8 cellular contexts compared by ENCODE assay signal in genomic region chr19:48332351-48332661, GRCh38. TPM values are rescaled to one million over a fixed set of nuclear protein-coding genes. Genes with fewer than 3 reads are reported as not detected.
A peak's percentile ranks its signal among the peaks of the same experiment; 100 is the strongest.
DNase-seq lines count a peak whose midpoint lies in the region; ATAC-seq, FAIRE-seq and TF ChIP-seq lines count a peak whose summit lies in the region.

No MANE protein-coding gene starts in this region.

- peak overlapping the region in 1 of 2 experiments; percentile 45 for H2BK12ac ChIP-seq in mesenchymal stem cell (ENCODE audit: low read length in 2 of 2)

- H4K20me1 ChIP-seq in GM12878 (ENCODE audit: control insufficient read depth, insufficient read depth) = no peaks in the 10 kb centered on the region

- SMC1A ChIA-PET in GM12878 (lab: Charles Lee; ENCODE audit: uncharacterized antibody, unreplicated experiment) = interaction anchor here (0.6 to 6.2 kb wide), 12 partner anchors 13 to 210 kb away, joined by 3 to 223 read pairs (median 4); partner anchors contain the start of genes EMP3, KDELR1, SYNGR4 and TMEM143

- FAIRE-seq in GM12878 (lab: Jason Lieb, UNC) = no peak

- H3K14ac ChIP-seq in mesenchymal stem cell (ENCODE audit: low read length in 2 of 2) = no peak overlapping the region

- intact Hi-C loops in activated naive CD4-positive, alpha-beta T cell treated with anti-CD3 and anti-CD28 coated beads for 36 hours (cut with micrococcal nuclease) = loop anchor here (2.0 to 5.0 kb wide), 3 partner anchors 66 to 540 kb away; partner anchors contain the start of genes CARD8 and PPP1R15A
- intact Hi-C loops in GM12878 (cut with micrococcal nuclease; ENCODE audit: unreplicated experiment) (no loop called here), thyroid gland (cut with DNase I) (no loop called here)

- H3K27ac Mint-ChIP-seq in activated naive CD4-positive, alpha-beta T cell treated with anti-CD3 and anti-CD28 coated beads for 36 hours = peak overlapping the region; percentile 92

- H3K27me3 Mint-ChIP-seq in activated naive CD4-positive, alpha-beta T cell treated with anti-CD3 and anti-CD28 coated beads for 36 hours (ENCODE audit: low read depth) = no peaks in the 10 kb centered on the region

- TF ChIP-seq CTCF in GM12878 (IDR thresholded peaks at IDR 0.05 in 2 of 3, conservative IDR thresholded peaks at IDR 0.05 in 1 of 3; ENCODE audit: control insufficient read depth in 2 of 3, extremely low read depth in 1 of 3, insufficient read depth in 1 of 3, low read depth in 3 of 3, low read length in 3 of 3) = no peak
- TF ChIP-seq CTCF in thyroid gland (IDR thresholded peaks at IDR 0.05) = no peak

- H3K4me3 ChIP-seq in GM12878 (peak overlapping the region; percentile 57; the same call in 1 of the 2 replicates), mesenchymal stem cell (ENCODE audit: insufficient read depth in 1 of 2, low read depth in 1 of 2, low read length in 2 of 2) (peak overlapping the region in 1 of 2 experiments; percentile 54), thyroid gland (replicated peaks in 1 of 3) (no peak overlapping the region)

- no peak overlapping the region for H4K8ac ChIP-seq in mesenchymal stem cell (ENCODE audit: low read length)

- H3K4me2 ChIP-seq in GM12878 (ENCODE audit: control insufficient read depth, insufficient read depth) (peak overlapping the region; percentile 76), mesenchymal stem cell (ENCODE audit: low read length, poor library complexity, severe bottlenecking) (peak overlapping the region; percentile 46)

- ATAC-seq in GM12878 (no peak), HG02973 (IDR thresholded peaks at IDR 0.05; ENCODE audit: unreplicated experiment) (no peak), GM18870 (IDR thresholded peaks at IDR 0.05; ENCODE audit: unreplicated experiment) (no peak)

- no peak for TF ChIP-seq RAD21 in GM12878 (IDR thresholded peaks at IDR 0.05; ENCODE audit: insufficient read depth, low read depth, low read length)

- TF ChIP-seq EP300 in GM12878 (IDR thresholded peaks at IDR 0.05; ENCODE audit: borderline replicate concordance in 1 of 2, control insufficient read depth in 1 of 2, low read depth in 2 of 2, low read length in 2 of 2) = no peak

- no peak overlapping the region for H4K91ac ChIP-seq in mesenchymal stem cell (ENCODE audit: low read length)

- H2BK15ac ChIP-seq in mesenchymal stem cell (ENCODE audit: low read depth, poor library complexity, severe bottlenecking) = no peak overlapping the region

- peak overlapping the region; percentile 8; the same call in 1 of the 2 replicates for H3K9ac ChIP-seq in GM12878 (ENCODE audit: control insufficient read depth, insufficient read depth, low read length)
- H3K9ac ChIP-seq in mesenchymal stem cell (ENCODE audit: low read length) = no peak overlapping the region

- no peak for TF ChIP-seq POLR2A in GM12878 (IDR thresholded peaks at IDR 0.05; ENCODE audit: low read depth, low read length)
- no peak for TF ChIP-seq POLR2A in thyroid gland (IDR thresholded peaks at IDR 0.05)

- H3K36me3 ChIP-seq in GM12878 (ENCODE audit: control insufficient read depth in 2 of 2, insufficient read depth in 2 of 2, low read length in 1 of 2) = peaks cover 0 to 6% of the 10 kb centered on the region in 2 experiments; a peak in 2 of 4 replicates
- H3K36me3 ChIP-seq in mesenchymal stem cell (ENCODE audit: control insufficient read depth in 1 of 2, insufficient read depth in 2 of 2, low read depth in 1 of 2, low read length in 2 of 2) = peaks cover 34 to 46% of the 10 kb centered on the region in 2 experiments
- no peaks in the 10 kb centered on the region for H3K36me3 ChIP-seq in thyroid gland

- RAD21 ChIA-PET in GM12878 (lab: Charles Lee; ENCODE audit: unreplicated experiment) = interaction anchor here (1.0 to 4.5 kb wide), 10 partner anchors 9 to 253 kb away, joined by 4 to 255 read pairs (median 13); partner anchors contain the start of genes CARD8, EMP3, KDELR1 and SYNGR4

- no peak overlapping the region for H2AK5ac ChIP-seq in mesenchymal stem cell (ENCODE audit: low read length, severe bottlenecking)

- H2AFZ ChIP-seq in GM12878 (ENCODE audit: control insufficient read depth, low read depth, low read length) (peak overlapping the region; percentile 70), mesenchymal stem cell (ENCODE audit: low read depth, low read length) (no peak overlapping the region)

- H3K9me3 Mint-ChIP-seq in activated naive CD4-positive, alpha-beta T cell treated with anti-CD3 and anti-CD28 coated beads for 36 hours = peaks cover 2% of the 10 kb centered on the region

- CTCF ChIA-PET in activated naive CD4-positive, alpha-beta T cell treated with anti-CD3 and anti-CD28 coated beads for 36 hours (lab: Charles Lee) = interaction anchor here (2.1 to 4.1 kb wide), 5 partner anchors 11 to 72 kb away, joined by 9 to 131 read pairs (median 24); partner anchors contain the start of genes EMP3, KDELR1 and ZNF114
- CTCF ChIA-PET in GM12878 (lab: Yijun Ruan, JAX) = interaction anchor here (0.6 to 4.4 kb wide), 11 partner anchors 11 to 157 kb away, joined by 3 to 238 read pairs (median 6); partner anchors contain the start of genes EMP3, GRWD1, KDELR1 and SYNGR4

- no peak for DNase-seq in activated naive CD4-positive, alpha-beta T cell treated with anti-CD3 and anti-CD28 coated beads for 36 hours
- DNase-seq in activated naive CD4-positive, alpha-beta T cell treated with Interleukin-2 at 50 U/mL for 16 hours = no peak
- DNase-seq in GM12878 (ENCODE audit: low read depth, low spot score) (no peak), mesenchymal stem cell (no peak), thyroid gland (no peak), NCI-H1048 (lab: John Stamatoyannopoulos, UW) (no peak)

- no TSS peak for BruUV-seq in GM12878 (replicated peaks; lab: Mats Ljungman, UMichigan)

- H3K27me3 ChIP-seq in GM12878 (replicated peaks in 1 of 2; ENCODE audit: control insufficient read depth in 2 of 2, insufficient read depth in 2 of 2, low read length in 1 of 2) (no peaks in the 10 kb centered on the region), mesenchymal stem cell (ENCODE audit: control insufficient read depth in 1 of 2, insufficient read depth in 1 of 2, low read length in 2 of 2) (no peaks in the 10 kb centered on the region), thyroid gland (no peaks in the 10 kb centered on the region)

- POLR2A ChIA-PET in GM12878 (lab: Charles Lee) = interaction anchor here (0.5 to 7.5 kb wide), 11 partner anchors 10 to 1308 kb away, joined by 3 to 194 read pairs (median 3); partner anchors contain the start of genes EMP3, SYNGR4 and TMEM143

- H3K4ac ChIP-seq in mesenchymal stem cell (ENCODE audit: low read depth in 1 of 2, low read length in 2 of 2) = no peak overlapping the region

- H3K4me1 Mint-ChIP-seq in activated naive CD4-positive, alpha-beta T cell treated with anti-CD3 and anti-CD28 coated beads for 36 hours (ENCODE audit: low read depth) = peaks cover 57% of the 10 kb centered on the region

- WGBS in GM12878 (ENCODE audit: insufficient coverage, insufficient replicate concordance, low lambda C conversion rate, missing lambda C conversion rate) = 15% methylated on average over 6 of the region's 6 CpGs
- 65% methylated on average over 6 of the region's 6 CpGs for WGBS in mesenchymal stem cell
- 52 to 62% methylated on average over 6 of the region's 6 CpGs for WGBS in thyroid gland, 2 donors

- H3K9me3 ChIP-seq in GM12878 (replicated peaks; ENCODE audit: control insufficient read depth, insufficient read depth, low read length) (peaks cover 2% of the 10 kb centered on the region; the same call in 1 of the 3 replicates), mesenchymal stem cell (ENCODE audit: control insufficient read depth, low read length) (no peaks in the 10 kb centered on the region), thyroid gland (no peaks in the 10 kb centered on the region)

- peak overlapping the region in 1 of 2 experiments; percentile 78 for H3K18ac ChIP-seq in mesenchymal stem cell (ENCODE audit: low read depth in 1 of 2, low read length in 2 of 2)

- H3K79me1 ChIP-seq in mesenchymal stem cell (replicated peaks; ENCODE audit: low read length, poor library complexity, severe bottlenecking) = peaks cover 9% of the 10 kb centered on the region

- peak overlapping the region; percentile 87 for H3K4me3 Mint-ChIP-seq in activated naive CD4-positive, alpha-beta T cell treated with anti-CD3 and anti-CD28 coated beads for 36 hours

- peaks cover 29% of the 10 kb centered on the region for H3K4me1 ChIP-seq in GM12878 (ENCODE audit: control insufficient read depth, insufficient read depth, low read length)
- H3K4me1 ChIP-seq in mesenchymal stem cell (ENCODE audit: control insufficient read depth, insufficient read depth, low read depth, low read length) = peaks cover 24% of the 10 kb centered on the region
- peaks cover 21 to 26% of the 10 kb centered on the region in 2 donors for H3K4me1 ChIP-seq in thyroid gland

- H3K36me3 Mint-ChIP-seq in activated naive CD4-positive, alpha-beta T cell treated with anti-CD3 and anti-CD28 coated beads for 36 hours (ENCODE audit: low read depth) = peaks cover 31% of the 10 kb centered on the region

- H3K79me2 ChIP-seq in GM12878 (ENCODE audit: control insufficient read depth, insufficient read depth, low read length) = peaks cover 5% of the 10 kb centered on the region

- H2BK5ac ChIP-seq in mesenchymal stem cell (ENCODE audit: low read depth, low read length, poor library complexity, severe bottlenecking) = no peak overlapping the region

- no peak overlapping the region for H3K23ac ChIP-seq in mesenchymal stem cell (ENCODE audit: low read length in 2 of 2)

- H3K27ac ChIP-seq in GM12878 (ENCODE audit: control insufficient read depth, insufficient read depth) (peak overlapping the region; percentile 5), mesenchymal stem cell (ENCODE audit: low read length, poor library complexity, severe bottlenecking) (peak overlapping the region; percentile 45), thyroid gland (peak overlapping the region; percentile 74 to 96 (median 89))

- H2BK120ac ChIP-seq in mesenchymal stem cell (ENCODE audit: low read depth, low read length) = no peak overlapping the region

- in situ Hi-C loops in GM12878 (cut with MboI) = no loop called here

RNA-seq across cellular contexts. Expression of gene EMP3, which starts 7.0 kb away (rescaled TPM):
- total RNA-seq in activated naive CD4-positive, alpha-beta T cell treated with anti-CD3 and anti-CD28 coated beads for 36 hours = 100 to 1,000 TPM; 110 to 113 TPM
- 27.2 and 29.7 TPM in 2 replicates for total RNA-seq in GM12878 (2013; cell fraction: nucleolus; rRNA removed)
- total RNA-seq in GM12878 (2014; rRNA removed) (97.5 and 99.1 TPM in 2 replicates), GM12878 (2014; rRNA removed; fragmentation: Illumina TruSeq; extraction: Trizol) (126 and 137 TPM in 2 replicates), GM12878 (2021) (145 and 147 TPM in 2 replicates), thyroid gland (10 to 100 TPM; 14.0 to 19.3 (median 14.9) TPM)
- 64.0 TPM for polyA plus RNA-seq in GM12878 (2011; ENCODE audit: low read depth)
- polyA plus RNA-seq in GM12878 (2011; rRNA removed) (68.8 and 128 TPM in 2 replicates), GM12878 (2014; fragmentation: Illumina TruSeq; extraction: Trizol) (139 and 149 TPM in 2 replicates), GM12878 (2014; fragmentation: Nextera tagmentation; extraction: Ambion mirVana) (10 to 100 TPM; 53.2 to 73.6 TPM), GM12878 (2014; rRNA removed) (224 and 261 TPM in 2 replicates), GM12878 (2016; fragmentation: Nextera tagmentation; extraction: Ambion mirVana) (100 to 1,000 TPM; 184 to 200 TPM)
- 227 and 228 TPM in 2 replicates for polyA plus RNA-seq in GM12878 (2011; cell fraction: cytosol; rRNA removed)
- polyA plus RNA-seq in GM12878 (2011; cell fraction: nucleus; rRNA removed) = 61.5 and 90.3 TPM in 2 replicates
- polyA plus RNA-seq in GM12878 (2012) = 119 and 128 TPM in 2 replicates
- 108 and 154 TPM in 2 replicates for polyA minus RNA-seq in GM12878 (2011; rRNA and poly(A)+ RNA removed)
- 57.1 and 62.1 TPM in 2 replicates for polyA minus RNA-seq in GM12878 (2011; cell fraction: cytosol; rRNA and poly(A)+ RNA removed)
- polyA minus RNA-seq in GM12878 (2011; cell fraction: nucleus; rRNA and poly(A)+ RNA removed) = 28.8 and 32.8 TPM in 2 replicates
- polyA plus RNA-seq in mesenchymal stem cell (2013, experiment 1 of 2) = 450 TPM
- 450 TPM for polyA plus RNA-seq in mesenchymal stem cell (2013, experiment 2 of 2)

RNA-seq across cellular contexts. Expression of gene TMEM143, which starts 31.4 kb away (rescaled TPM):
- 10 to 100 TPM; 23.9 to 24.1 TPM for total RNA-seq in activated naive CD4-positive, alpha-beta T cell treated with anti-CD3 and anti-CD28 coated beads for 36 hours
- 16.0 and 17.3 TPM in 2 replicates for total RNA-seq in GM12878 (2013; cell fraction: nucleolus; rRNA removed)
- 9.2 and 9.3 TPM in 2 replicates for total RNA-seq in GM12878 (2014; rRNA removed)
- total RNA-seq in GM12878 (2014; rRNA removed; fragmentation: Illumina TruSeq; extraction: Trizol) = 3.1 and 4.7 TPM in 2 replicates
- 15.6 and 17.2 TPM in 2 replicates for total RNA-seq in GM12878 (2021)
- polyA plus RNA-seq in GM12878 (2011; ENCODE audit: low read depth) = 3.4 TPM
- 6.4 and 11.0 TPM in 2 replicates for polyA plus RNA-seq in GM12878 (2011; rRNA removed)
- polyA plus RNA-seq in GM12878 (2011; cell fraction: cytosol; rRNA removed) = 11.9 and 12.5 TPM in 2 replicates
- 60.4 and 66.4 TPM in 2 replicates for polyA plus RNA-seq in GM12878 (2011; cell fraction: nucleus; rRNA removed)
- polyA plus RNA-seq in GM12878 (2012) = 12.4 and 15.9 TPM in 2 replicates
- polyA plus RNA-seq in GM12878 (2014; fragmentation: Illumina TruSeq; extraction: Trizol) = 3.3 and 7.0 TPM in 2 replicates
- polyA plus RNA-seq in GM12878 (2014; fragmentation: Nextera tagmentation; extraction: Ambion mirVana) = 1 to 10 TPM; 1.5 to 2.4 TPM
- polyA plus RNA-seq in GM12878 (2014; rRNA removed) = 14.0 and 16.1 TPM in 2 replicates
- 10 to 100 TPM; 19.3 to 19.5 TPM for polyA plus RNA-seq in GM12878 (2016; fragmentation: Nextera tagmentation; extraction: Ambion mirVana)
- 6.2 and 13.1 TPM in 2 replicates for polyA minus RNA-seq in GM12878 (2011; rRNA and poly(A)+ RNA removed)
- 5.6 and 6.4 TPM in 2 replicates for polyA minus RNA-seq in GM12878 (2011; cell fraction: cytosol; rRNA and poly(A)+ RNA removed)
- polyA minus RNA-seq in GM12878 (2011; cell fraction: nucleus; rRNA and poly(A)+ RNA removed) = 13.8 and 18.5 TPM in 2 replicates
- 3.7 TPM for polyA plus RNA-seq in mesenchymal stem cell (2013, experiment 1 of 2)
- polyA plus RNA-seq in mesenchymal stem cell (2013, experiment 2 of 2) = 3.8 TPM
- total RNA-seq in thyroid gland = 10 to 100 TPM in 1 of 4 donors, 1 to 10 TPM in 3; 6.3 to 12.6 (median 9.2) TPM

RNA-seq across cellular contexts. Expression of gene SYNGR4, which starts 31.9 kb away (rescaled TPM):
- total RNA-seq in activated naive CD4-positive, alpha-beta T cell treated with anti-CD3 and anti-CD28 coated beads for 36 hours = under 1 TPM; 0.50 to 0.52 TPM
- total RNA-seq in GM12878 (2013; cell fraction: nucleolus; rRNA removed) = not detected in 2 replicates
- total RNA-seq in GM12878 (2014; rRNA removed) (not detected in 2 replicates), GM12878 (2014; rRNA removed; fragmentation: Illumina TruSeq; extraction: Trizol) (0.18 TPM in 1 of 2 replicates, not detected in the other), GM12878 (2021) (0.21 and 0.35 TPM in 2 replicates), thyroid gland (not detected)
- 0.33 TPM for polyA plus RNA-seq in GM12878 (2011; ENCODE audit: low read depth)
- polyA plus RNA-seq in GM12878 (2011; rRNA removed) (0.14 TPM in 1 of 2 replicates, not detected in the other), GM12878 (2014; fragmentation: Illumina TruSeq; extraction: Trizol) (not detected in 2 replicates), GM12878 (2014; fragmentation: Nextera tagmentation; extraction: Ambion mirVana) (not detected), GM12878 (2014; rRNA removed) (0.08 and 0.29 TPM in 2 replicates), GM12878 (2016; fragmentation: Nextera tagmentation; extraction: Ambion mirVana) (under 1 TPM in 1 of 2 experiments, not detected in 1; 0.72 TPM)
- polyA plus RNA-seq in GM12878 (2011; cell fraction: cytosol; rRNA removed) = 0.13 and 0.17 TPM in 2 replicates
- polyA plus RNA-seq in GM12878 (2011; cell fraction: nucleus; rRNA removed) = 0.13 and 0.19 TPM in 2 replicates
- 0.45 and 0.49 TPM in 2 replicates for polyA plus RNA-seq in GM12878 (2012)
- polyA minus RNA-seq in GM12878 (2011; rRNA and poly(A)+ RNA removed) = not detected in 2 replicates
- polyA minus RNA-seq in GM12878 (2011; cell fraction: cytosol; rRNA and poly(A)+ RNA removed) = not detected in 2 replicates
- not detected in 2 replicates for polyA minus RNA-seq in GM12878 (2011; cell fraction: nucleus; rRNA and poly(A)+ RNA removed)
- not detected for polyA plus RNA-seq in mesenchymal stem cell (2013, experiment 1 of 2)
- not detected for polyA plus RNA-seq in mesenchymal stem cell (2013, experiment 2 of 2)

RNA-seq across cellular contexts. Expression of gene KDELR1, which starts 59.0 kb away (rescaled TPM):
- total RNA-seq in activated naive CD4-positive, alpha-beta T cell treated with anti-CD3 and anti-CD28 coated beads for 36 hours = 10 to 100 TPM; 81.5 to 83.8 TPM
- total RNA-seq in GM12878 (2013; cell fraction: nucleolus; rRNA removed) = 22.9 and 23.8 TPM in 2 replicates
- total RNA-seq in GM12878 (2014; rRNA removed) (34.8 and 35.9 TPM in 2 replicates), GM12878 (2014; rRNA removed; fragmentation: Illumina TruSeq; extraction: Trizol) (25.2 and 26.8 TPM in 2 replicates), GM12878 (2021) (70.7 and 71.0 TPM in 2 replicates), thyroid gland (100 to 1,000 TPM; 121 to 160 (median 141) TPM)
- 38.9 TPM for polyA plus RNA-seq in GM12878 (2011; ENCODE audit: low read depth)
- polyA plus RNA-seq in GM12878 (2011; rRNA removed) (24.5 and 52.5 TPM in 2 replicates), GM12878 (2014; fragmentation: Illumina TruSeq; extraction: Trizol) (52.3 and 67.3 TPM in 2 replicates), GM12878 (2014; fragmentation: Nextera tagmentation; extraction: Ambion mirVana) (10 to 100 TPM in 1 of 2 experiments, 1 to 10 TPM in 1; 2.3 to 13.2 TPM), GM12878 (2014; rRNA removed) (38.0 and 44.6 TPM in 2 replicates), GM12878 (2016; fragmentation: Nextera tagmentation; extraction: Ambion mirVana) (10 to 100 TPM; 54.3 to 59.1 TPM)
- polyA plus RNA-seq in GM12878 (2011; cell fraction: cytosol; rRNA removed) = 40.6 and 54.5 TPM in 2 replicates
- polyA plus RNA-seq in GM12878 (2011; cell fraction: nucleus; rRNA removed) = 39.0 and 39.8 TPM in 2 replicates
- polyA plus RNA-seq in GM12878 (2012) = 74.1 and 86.4 TPM in 2 replicates
- polyA minus RNA-seq in GM12878 (2011; rRNA and poly(A)+ RNA removed) = 31.0 and 33.4 TPM in 2 replicates
- polyA minus RNA-seq in GM12878 (2011; cell fraction: cytosol; rRNA and poly(A)+ RNA removed) = 24.6 and 34.2 TPM in 2 replicates
- polyA minus RNA-seq in GM12878 (2011; cell fraction: nucleus; rRNA and poly(A)+ RNA removed) = 6.9 and 14.1 TPM in 2 replicates
- polyA plus RNA-seq in mesenchymal stem cell (2013, experiment 1 of 2) = 602 TPM
- polyA plus RNA-seq in mesenchymal stem cell (2013, experiment 2 of 2) = 596 TPM

Comparison
In these comparisons a context has a peak if more than half of its experiments do, and no peak if none do; other contexts are left out.
1. H3K27ac ChIP-seq: peak in every context shown above with its lines; median percentile 89 in thyroid gland; 45 in mesenchymal stem cell; 5 in GM12878.